Comparison of ENCODE assay signal across 25 cellular contexts in the genomic region with DNA sequence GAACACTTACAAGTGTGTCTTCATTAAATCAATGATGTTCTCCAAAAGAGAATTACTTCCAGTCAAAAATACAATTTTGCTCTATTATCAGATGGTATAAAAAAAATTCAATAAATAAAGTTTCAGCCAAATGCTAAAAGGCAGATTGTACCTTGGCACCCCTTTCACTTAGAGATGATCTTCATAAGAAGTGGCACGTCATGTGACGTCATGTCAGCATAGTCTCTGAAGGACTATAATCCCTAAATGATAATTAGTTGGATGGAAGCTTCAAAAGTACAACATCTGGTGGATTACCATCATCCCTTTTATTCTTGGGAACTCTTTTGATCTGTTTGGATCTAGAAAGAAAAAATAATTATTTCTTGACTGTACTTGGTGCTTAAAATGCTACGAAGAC.
DNase-seq lines count a peak whose midpoint lies in the region; ATAC-seq, FAIRE-seq and TF ChIP-seq lines count a peak whose summit lies in the region.
"Had no signal": no experiment of that assay in that cellular context is flagged by ENCODE, and none has a peak within 500 bp of the region (broad histone marks: within the 10 kb centered on the region; RNA-seq: fewer than 3 reads in every experiment).

No MANE protein-coding gene starts in this region.

- no peak overlapping the region for H3K4me2 ChIP-seq in HepG2 (ENCODE audit: low read depth, low read length)
- H3K4me2 ChIP-seq: BLaER1 had no signal

- H3K27ac ChIP-seq in HepG2 (ENCODE audit: extremely low read length, insufficient read depth, low read length), result no peak overlapping the region
- H3K27ac ChIP-seq in right lobe of liver, result no peak overlapping the region
- H3K27ac ChIP-seq: BLaER1 had no signal

- no peak for TF ChIP-seq POLR2A in HepG2 (IDR thresholded peaks at IDR 0.05; ENCODE audit: insufficient read depth in 1 of 2, low read depth in 2 of 2, low read length in 2 of 2)
- no peak for TF ChIP-seq POLR2A in right lobe of liver (IDR thresholded peaks at IDR 0.05)

- H2AFZ ChIP-seq in HepG2 (ENCODE audit: low read length), result no peak overlapping the region

- no peaks in the 10 kb centered on the region for H4K20me1 ChIP-seq in HepG2 (ENCODE audit: insufficient read depth, low read length)
- H4K20me1 ChIP-seq: BLaER1 had no signal

- no peak for TF ChIP-seq RAD21 in HepG2 (CRISPR knock-in tag; IDR thresholded peaks at IDR 0.05)

- no peak for TF ChIP-seq EP300 in HepG2 (IDR thresholded peaks at IDR 0.05; ENCODE audit: low read depth in 2 of 2, low read length in 2 of 2)
- TF ChIP-seq EP300 in HepG2 (CRISPR knock-in tag; IDR thresholded peaks at IDR 0.05; ENCODE audit: borderline replicate concordance), result no peak

- H3K4me1 ChIP-seq in HepG2 (ENCODE audit: insufficient read depth, low read length) (no peaks in the 10 kb centered on the region), right lobe of liver (peaks cover 0 to 3% (median 0%) of the 10 kb centered on the region in 4 donors)
- H3K4me1 ChIP-seq: BE2C, BLaER1 had no signal

- H3K36me3 ChIP-seq in HepG2 (replicated peaks in 1 of 2; ENCODE audit: control insufficient read depth in 1 of 2, insufficient read depth in 2 of 2, low read length in 2 of 2) (no peaks in the 10 kb centered on the region), right lobe of liver (no peaks in the 10 kb centered on the region)
- H3K36me3 ChIP-seq: BE2C, BLaER1 had no signal

- no peak for FAIRE-seq in HepG2 (lab: Jason Lieb, UNC)
- FAIRE-seq: A204.1, GM12878, GM12892, GM18507 had no signal

- ATAC-seq in HepG2, result no peak
- no peak for ATAC-seq in right lobe of liver
- ATAC-seq in GM21390 (IDR thresholded peaks at IDR 0.05; ENCODE audit: unreplicated experiment), result no peak
- ATAC-seq: GM12878 had no signal

- POLR2A ChIA-PET in HepG2 (lab: Yijun Ruan, JAX), result no interaction called here

- H3K27me3 ChIP-seq in HepG2 (ENCODE audit: control insufficient read depth in 1 of 2, insufficient read depth in 2 of 2, low read length in 2 of 2) (no peaks in the 10 kb centered on the region), right lobe of liver (no peaks in the 10 kb centered on the region)
- H3K27me3 ChIP-seq: BLaER1 had no signal

- WGBS in HepG2 (ENCODE audit: low lambda C conversion rate), result 5% methylated on average over 3 of the region's 3 CpGs
- 69% methylated on average over 3 of the region's 3 CpGs for WGBS in right lobe of liver (ENCODE audit: insufficient coverage, low coverage, low lambda C conversion rate, missing lambda C conversion rate)

- intact Hi-C loops in HepG2 (cut with micrococcal nuclease; ENCODE audit: unreplicated experiment), result no loop called here
- intact Hi-C loops in right lobe of liver (cut with DNase I), result no loop called here

- in situ Hi-C loops in HepG2 (cut with HindIII; ENCODE audit: extremely low pct_ligation_motif_present, low pct_unique_long_range_greater_than_20kb), result no loop called here

- TF ChIP-seq CTCF in HepG2 (CRISPR knock-in tag; IDR thresholded peaks at IDR 0.05) (no peak), right lobe of liver (IDR thresholded peaks at IDR 0.05) (no peak)

- H3K9me3 ChIP-seq in HepG2 (ENCODE audit: low read length) (no peaks in the 10 kb centered on the region), right lobe of liver (no peaks in the 10 kb centered on the region)
- H3K9me3 ChIP-seq: BE2C, BLaER1 had no signal

- no TSS peak for BruUV-seq in HepG2 (replicated peaks; lab: Mats Ljungman, UMichigan)

- no peaks in the 10 kb centered on the region for H3K79me2 ChIP-seq in HepG2 (ENCODE audit: insufficient read depth, low read length)

- no peak overlapping the region for H3K9ac ChIP-seq in HepG2 (ENCODE audit: insufficient read depth, low read depth, low read length)
- H3K9ac ChIP-seq: BLaER1 had no signal

- CTCF ChIA-PET in HepG2 (lab: Yijun Ruan, JAX; ENCODE audit: low intra/inter-chr PET ratio, low total read pairs), result no interaction called here

- no peak overlapping the region for H3K4me3 ChIP-seq in HepG2 (replicated peaks in 1 of 3; ENCODE audit: insufficient read depth in 1 of 3, low read depth in 2 of 3, low read length in 3 of 3)
- no peak overlapping the region for H3K4me3 ChIP-seq in right lobe of liver
- H3K4me3 ChIP-seq: BLaER1, GM12878 had no signal

- DNase-seq in HepG2 (ENCODE audit: low spot score), result no peak
- no peak for DNase-seq in right lobe of liver
- peak; percentile 41 to 54 for DNase-seq in NCI-H524 (lab: John Stamatoyannopoulos, UW)
- no peak for DNase-seq in activated CD4-positive, CD25-positive, alpha-beta regulatory T cell (lab: John Stamatoyannopoulos, UW)
- DNase-seq: 8988T; ACHN; BE2C; C1 segment of cervical spinal cord; CD4-positive, alpha-beta memory T cell; CD4-positive, CD25-positive, alpha-beta regulatory T cell; CD8-positive, alpha-beta memory T cell; COR-L47; DMS 273 treated with DMSO at 0.1 percent for 48 hours; DMS153; DMS53; DMS79; DND-41; EL; GDM1 had no signal

TF ChIP-seq in HepG2, 621 proteins besides CTCF, POLR2A, EP300 and RAD21:
- TF ChIP-seq TBL1XR1 (IDR thresholded peaks at IDR 0.05; ENCODE audit: borderline replicate concordance, low read length, partially characterized antibody) (no peak), ZNF790 (CRISPR knock-in tag; IDR thresholded peaks at IDR 0.05; ENCODE audit: borderline replicate concordance) (no peak), ZNF101 (CRISPR knock-in tag; IDR thresholded peaks at IDR 0.05; ENCODE audit: borderline replicate concordance, low read depth) (no peak), ISL2 (CRISPR knock-in tag; IDR thresholded peaks at IDR 0.05) (no peak), CREB1 (IDR thresholded peaks at IDR 0.05) (peak; percentile 94), CREB1 (CRISPR knock-in tag; IDR thresholded peaks at IDR 0.05) (no peak), REL (CRISPR knock-in tag; conservative IDR thresholded peaks at IDR 0.05) (no peak), ZNF713 (CRISPR knock-in tag; IDR thresholded peaks at IDR 0.05) (no peak), ATF7 (IDR thresholded peaks at IDR 0.05) (peak; percentile 73), ATF7 (CRISPR knock-in tag; IDR thresholded peaks at IDR 0.05) (no peak), KLF6 (CRISPR knock-in tag; IDR thresholded peaks at IDR 0.05) (no peak), CENPT (CRISPR knock-in tag; IDR thresholded peaks at IDR 0.05; ENCODE audit: low read depth) (no peak), ZNF296 (CRISPR knock-in tag; conservative IDR thresholded peaks at IDR 0.05) (no peak), ZNF644 (CRISPR knock-in tag; IDR thresholded peaks at IDR 0.05; ENCODE audit: low read depth) (no peak)

Comparison
In these comparisons a context has a peak if more than half of its experiments do, and no peak if none do; other contexts are left out.
1. DNase-seq: peak in NCI-H524 (2 of 2); none in HepG2 (single experiment), right lobe of liver (0 of 3) and activated CD4-positive, CD25-positive, alpha-beta regulatory T cell (0 of 4).